8 cellular contexts compared by ENCODE assay signal in the genomic region with DNA sequence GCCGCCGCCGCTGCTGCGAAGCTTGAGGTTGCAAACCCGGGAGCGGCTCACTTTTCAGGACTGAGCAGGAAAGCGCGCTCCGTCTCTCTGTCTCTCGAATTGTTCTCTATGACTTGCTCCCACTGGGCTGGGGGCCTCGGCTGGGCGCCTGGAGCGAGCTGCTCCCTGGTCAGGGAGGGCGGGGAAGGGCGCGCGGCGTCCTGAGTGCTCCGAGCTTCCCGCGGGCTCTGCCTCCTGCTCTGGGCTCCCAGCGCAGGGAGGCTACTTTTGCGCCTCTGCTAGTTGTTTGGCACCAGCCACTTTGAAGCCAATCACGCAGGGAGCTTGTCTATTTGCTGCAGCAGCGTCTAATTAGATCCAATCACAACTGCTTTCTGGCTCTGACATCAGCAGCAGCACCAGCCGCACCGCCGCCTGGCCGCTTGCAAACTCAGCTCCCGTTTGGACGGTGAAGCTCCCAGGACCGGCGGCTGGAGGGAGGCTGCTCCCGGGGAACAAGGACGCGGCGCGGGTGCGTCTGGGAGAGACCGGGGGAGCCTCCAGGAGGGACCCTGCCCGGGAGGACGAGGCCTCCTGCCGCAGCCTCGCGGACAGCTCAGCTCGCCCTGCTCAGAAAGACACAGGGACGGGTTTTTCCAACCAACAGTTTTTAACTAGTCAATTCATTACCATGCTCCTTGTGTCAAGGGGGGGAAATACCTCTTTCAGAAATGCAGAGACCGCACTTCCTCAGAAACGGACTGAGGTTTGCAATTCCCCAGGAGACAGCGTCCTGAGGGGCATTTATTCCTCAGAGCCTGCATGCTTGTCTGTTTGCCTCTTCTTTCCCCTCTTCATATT. TPM values are rescaled to one million over a fixed set of nuclear protein-coding genes. Genes with fewer than 3 reads are reported as not detected.
DNase-seq lines count a peak whose midpoint lies in the region; ATAC-seq and TF ChIP-seq lines count a peak whose summit lies in the region.

A gene (minus strand): TSS at position 304 of the 840 bp plus-strand sequence.

- H3K27me3 Mint-ChIP-seq in chondrocyte (ENCODE audit: low read depth) (peaks cover 42% of the 10 kb centered on the region), naive B cell (peaks cover 72 to 77% (median 74%) of the 10 kb centered on the region in 3 donors)

- H3K4me1 Mint-ChIP-seq in chondrocyte (ENCODE audit: low read depth) (peaks cover 20% of the 10 kb centered on the region), naive B cell (peaks cover 19 to 36% (median 34%) of the 10 kb centered on the region in 3 donors)

- H3K9me3 Mint-ChIP-seq in chondrocyte (ENCODE audit: low read depth) (no peaks in the 10 kb centered on the region), naive B cell (no peaks in the 10 kb centered on the region)

- ATAC-seq in GM18858 (IDR thresholded peaks at IDR 0.05; ENCODE audit: unreplicated experiment) (peak; percentile 52), HG02938 (IDR thresholded peaks at IDR 0.05; ENCODE audit: unreplicated experiment) (peak; percentile 84), naive B cell (ENCODE audit: low read depth in 2 of 2) (peak; percentile 63 to 68)

- H3K27ac Mint-ChIP-seq in chondrocyte (ENCODE audit: unreplicated experiment) (peak within 1 kb of the TSS; percentile 8), naive B cell (peak within 1 kb of the TSS in 3 of 6 donors; percentile 4 to 62 (median 18))

- H3K4me3 Mint-ChIP-seq in chondrocyte (ENCODE audit: unreplicated experiment) (peak within 1 kb of the TSS; percentile 81), naive B cell (peak within 1 kb of the TSS; percentile 66 to 89 (median 79))

- peak; percentile 87 for DNase-seq in Ammon's horn (ENCODE audit: low spot score)
- DNase-seq in NCI-H345 (lab: John Stamatoyannopoulos, UW): peak; percentile 68
- DNase-seq in chondrocyte (ENCODE audit: low spot score): no peak
- DNase-seq in naive B cell: peak; percentile 42
- DNase-seq in EL: no peak
- no peak for DNase-seq in Kasumi-1 (lab: John Stamatoyannopoulos, UW)

- peak; percentile 11 for TF ChIP-seq CTCF in chondrocyte (IDR thresholded peaks at IDR 0.05)

- H3K36me3 Mint-ChIP-seq in chondrocyte (ENCODE audit: low read depth) (no peaks in the 10 kb centered on the region), naive B cell (peaks cover 6 to 7% of the 10 kb centered on the region in 2 donors)

RNA-seq across cellular contexts. Expression of the gene that starts here (rescaled TPM):
- total RNA-seq in chondrocyte: 3.3 to 6.6 TPM (median 3.9 TPM) in 3 replicates
- polyA plus RNA-seq in naive B cell (ENCODE audit: low read depth in 6 of 6): under 1 TPM in 2 of 6 donors, not detected in 4; 0.10 to 0.12 TPM

Comparison
In these comparisons a context has a peak if more than half of its experiments do, and no peak if none do; other contexts are left out.
1. Peak in DNase-seq and ATAC-seq in naive B cell; RNA of the gene not detected or under 1 TPM.
2. DNase-seq: peak in Ammon's horn (single experiment) and NCI-H345 (single experiment); none in chondrocyte (single experiment), EL (single experiment) and Kasumi-1 (0 of 2).
3. Peak in every context shown above with its lines, with median percentiles within 50 percentile points of each other: ATAC-seq.